ENCODE assay signal across 1 cellular context in genomic region chr14:31944256-31945073, GRCh38.
A peak's percentile ranks its signal among the peaks of the same experiment; 100 is the strongest.
TF ChIP-seq lines count a peak whose summit lies in the region.

No MANE protein-coding gene starts in this region.

TF ChIP-seq in HepG2, 621 proteins besides CTCF, POLR2A, EP300 and RAD21 (continued from another document and continues in another):
- TF ChIP-seq IKZF5 (CRISPR knock-in tag; IDR thresholded peaks at IDR 0.05) (peak; percentile 84), ZNF441 (CRISPR knock-in tag; IDR thresholded peaks at IDR 0.05; ENCODE audit: borderline replicate concordance) (0 out of 2 replicates have a peak, but pooled peaks have one; percentile 30), ZBTB33 (CRISPR knock-in tag; IDR thresholded peaks at IDR 0.05) (peak; percentile 34; the same call in 1 of the 2 replicates), ZNF431 (CRISPR knock-in tag; IDR thresholded peaks at IDR 0.05; ENCODE audit: borderline replicate concordance, low read depth) (no peak), DBP (CRISPR knock-in tag; IDR thresholded peaks at IDR 0.05; ENCODE audit: not compliant biosample characterization) (no peak), BCL3 (CRISPR knock-in tag; IDR thresholded peaks at IDR 0.05) (peak; percentile 88; the same call in 1 of the 2 replicates), ZNF343 (CRISPR knock-in tag; IDR thresholded peaks at IDR 0.05) (peak; percentile 59; the same call in 1 of the 2 replicates), FOXP1 (IDR thresholded peaks at IDR 0.05) (no peak), FOXP1 (CRISPR knock-in tag; IDR thresholded peaks at IDR 0.05) (peak; percentile 56), HMGXB4 (CRISPR knock-in tag; IDR thresholded peaks at IDR 0.05; ENCODE audit: borderline replicate concordance in 1 of 2, low read depth in 1 of 2) (peak; percentile 47 to 79; a peak in 2 of 4 replicates), POLR2AphosphoS5 (IDR thresholded peaks at IDR 0.05; ENCODE audit: low read depth, low read length) (no peak), MED13 (CRISPR knock-in tag; IDR thresholded peaks at IDR 0.05) (peak; percentile 65; the same call in 1 of the 2 replicates), ZNF33A (CRISPR knock-in tag; IDR thresholded peaks at IDR 0.05; ENCODE audit: borderline replicate concordance) (no peak), JUN (CRISPR knock-in tag; IDR thresholded peaks at IDR 0.05) (peak; percentile 64; the same call in 1 of the 2 replicates), ARNT2 (CRISPR knock-in tag; IDR thresholded peaks at IDR 0.05; ENCODE audit: low read depth) (peak; percentile 61; the same call in 1 of the 2 replicates), ETV5 (CRISPR knock-in tag; IDR thresholded peaks at IDR 0.05; ENCODE audit: borderline replicate concordance) (peak; percentile 76; the same call in 1 of the 2 replicates), TEAD3 (CRISPR knock-in tag; optimal IDR thresholded peaks at IDR 0.05; ENCODE audit: borderline replicate concordance) (peak; percentile 80), ZNF816 (CRISPR knock-in tag; IDR thresholded peaks at IDR 0.05; ENCODE audit: borderline replicate concordance) (no peak), SMARCC2 (IDR thresholded peaks at IDR 0.05) (no peak), FIP1L1 (IDR thresholded peaks at IDR 0.05; ENCODE audit: borderline replicate concordance, insufficient read depth, low read depth, low read length) (peak; percentile 74; the same call in 1 of the 2 replicates), NR2F6 (IDR thresholded peaks at IDR 0.05) (no peak; the same call in 1 of the 2 replicates), NR2F6 (CRISPR knock-in tag; IDR thresholded peaks at IDR 0.05) (peak; percentile 53), THAP11 (CRISPR knock-in tag; IDR thresholded peaks at IDR 0.05) (peak; percentile 62), HDAC2 (CRISPR knock-in tag; IDR thresholded peaks at IDR 0.05) (peak; percentile 72), ZNF335 (CRISPR knock-in tag; IDR thresholded peaks at IDR 0.05) (peak; percentile 15; the same call in 1 of the 2 replicates), ZNF280B (CRISPR knock-in tag; IDR thresholded peaks at IDR 0.05; ENCODE audit: borderline replicate concordance) (peak; percentile 74; the same call in 1 of the 2 replicates), ZNF749 (CRISPR knock-in tag; IDR thresholded peaks at IDR 0.05; ENCODE audit: borderline replicate concordance) (no peak), ZNF503 (CRISPR knock-in tag; IDR thresholded peaks at IDR 0.05) (0 out of 2 replicates have a peak, but pooled peaks have one; percentile 54), RFX3 (CRISPR knock-in tag; IDR thresholded peaks at IDR 0.05) (0 out of 2 replicates have a peak, but pooled peaks have one; percentile 49), YY1 (IDR thresholded peaks at IDR 0.05; ENCODE audit: insufficient read depth, insufficient replicate concordance, low read depth, low read length) (peak; percentile 25), RFXANK (CRISPR knock-in tag; IDR thresholded peaks at IDR 0.05) (0 out of 2 replicates have a peak, but pooled peaks have one; percentile 28), FOXC1 (CRISPR knock-in tag; IDR thresholded peaks at IDR 0.05; ENCODE audit: borderline replicate concordance) (peak; percentile 74; the same call in 1 of the 2 replicates), AFF4 (CRISPR knock-in tag; IDR thresholded peaks at IDR 0.05) (peak; percentile 13; the same call in 1 of the 2 replicates), GZF1 (CRISPR knock-in tag; IDR thresholded peaks at IDR 0.05) (0 out of 2 replicates have a peak, but pooled peaks have one; percentile 44), SAP130 (CRISPR knock-in tag; IDR thresholded peaks at IDR 0.05; ENCODE audit: low read depth) (peak; percentile 71), TEAD2 (CRISPR knock-in tag; IDR thresholded peaks at IDR 0.05) (no peak), PAWR (CRISPR knock-in tag; IDR thresholded peaks at IDR 0.05; ENCODE audit: borderline replicate concordance) (no peak), ZC3H13 (CRISPR knock-in tag; IDR thresholded peaks at IDR 0.05) (no peak), PRDM4 (CRISPR knock-in tag; IDR thresholded peaks at IDR 0.05; ENCODE audit: borderline replicate concordance) (no peak), PHF5A (CRISPR knock-in tag; IDR thresholded peaks at IDR 0.05; ENCODE audit: low read depth, unreplicated experiment) (no peak), POGZ (CRISPR knock-in tag; IDR thresholded peaks at IDR 0.05) (peak; percentile 63; the same call in 1 of the 2 replicates), EEA1 (CRISPR knock-in tag; IDR thresholded peaks at IDR 0.05; ENCODE audit: borderline replicate concordance) (no peak), CENPT (CRISPR knock-in tag; IDR thresholded peaks at IDR 0.05; ENCODE audit: low read depth) (no peak)
